ENCODE assay signal across 27 cellular contexts in the genomic region with DNA sequence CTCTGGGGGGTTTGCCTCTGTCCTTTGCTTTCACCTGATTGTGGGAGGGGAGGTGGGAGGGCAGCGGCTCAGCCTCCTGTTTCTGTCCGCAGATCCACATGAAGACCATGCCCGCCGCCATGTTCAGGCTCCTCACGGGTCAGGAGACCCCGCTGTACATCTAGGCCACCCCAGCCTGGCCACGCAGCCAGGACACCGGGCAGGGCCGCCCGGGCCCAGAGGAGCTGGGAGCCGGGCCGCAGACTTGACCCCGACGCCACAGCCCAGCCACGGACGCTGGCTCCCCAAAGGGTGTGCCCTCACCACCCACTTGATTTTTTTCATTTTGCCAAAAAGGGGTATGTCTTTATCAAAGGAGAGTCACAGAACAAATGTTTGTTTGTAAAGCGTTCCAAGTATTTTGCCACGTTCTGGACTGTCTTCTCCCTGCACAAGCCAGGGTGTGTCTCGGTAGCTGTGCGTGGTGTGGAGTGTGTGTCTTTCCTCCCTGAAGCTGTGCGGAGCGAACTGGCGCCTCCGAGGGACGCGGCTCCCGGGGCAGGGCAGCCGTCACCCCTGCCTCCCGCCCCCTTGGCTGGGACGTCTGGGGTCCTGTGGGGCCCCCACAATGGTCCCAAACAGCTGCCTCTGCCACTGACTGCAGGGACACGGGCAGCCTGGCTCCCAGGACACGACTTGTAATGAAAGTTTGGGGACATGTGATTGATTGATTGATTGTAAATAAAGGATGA.
"Had no signal": no experiment of that assay in that cellular context is flagged by ENCODE, and none has a peak within 500 bp of the region (broad histone marks: within the 10 kb centered on the region; RNA-seq: fewer than 3 reads in every experiment).

No MANE protein-coding gene starts in this region.

- H2AFZ ChIP-seq: parathyroid adenoma had no signal

- ATAC-seq: naive thymus-derived CD8-positive, alpha-beta T cell; natural killer cell treated with Interleukin-12 subunit alpha and Interleukin-12 subunit beta and Interleukin-15 and Interleukin-18, amount 100 ng/mL, for 72 hours; psoas muscle; right cardiac atrium; right lobe of liver; stimulated activated effector memory CD8-positive, alpha-beta T cell treated with anti-CD3 and anti-CD28 coated beads, Interleukin-12 subunit alpha, Interleukin-12 subunit beta, amount 100 ng/mL, for 72 hours; stimulated activated naive B cell treated with anti-CD40 and anti-IgM and Interleukin-4, amounts not matched to agents 10 μg/mL and 1 μg/mL and 100 μg/mL, for 72 hours; stimulated activated naive CD8-positive, alpha-beta T cell treated with anti-CD3 and anti-CD28 coated beads, Interleukin-15, amount 100 ng/mL, for 72 hours; upper lobe of right lung had no signal

- H3K9ac ChIP-seq: parathyroid adenoma had no signal

- H3K27me3 ChIP-seq: ovary, right lobe of liver, testis, uterus had no signal

- H3K4me1 ChIP-seq: parathyroid adenoma, psoas muscle, right lobe of liver, uterus had no signal

- H3K79me2 ChIP-seq: parathyroid adenoma had no signal

- H3K36me3 ChIP-seq: ovary, right lobe of liver, sigmoid colon, suprapubic skin, tibial artery, transverse colon, upper lobe of right lung, uterus had no signal

- H3K4me3 ChIP-seq: ovary, psoas muscle, right lobe of liver, sigmoid colon, suprapubic skin, testis, tibial artery, transverse colon, upper lobe of right lung, uterus had no signal

- H3K9me3 ChIP-seq: ovary, psoas muscle, right lobe of liver, sigmoid colon, suprapubic skin, testis, tibial artery, transverse colon, upper lobe of right lung, uterus had no signal

- H3K27ac ChIP-seq: ovary, parathyroid adenoma, psoas muscle, right lobe of liver, sigmoid colon, suprapubic skin, testis, tibial artery, transverse colon, upper lobe of right lung, uterus had no signal

- FAIRE-seq: small intestine had no signal

- DNase-seq: naive thymus-derived CD8-positive, alpha-beta T cell; nephron progenitor cell; occipital lobe; ovary; posterior cingulate gyrus; psoas muscle; right cardiac atrium; right lobe of liver; sigmoid colon; small intestine; stimulated activated CD4-positive, alpha-beta T cell treated with anti-CD3 and anti-CD28 coated beads, Interleukin-15, amount 100 ng/mL, for 24 hours; stimulated activated CD4-positive, alpha-beta T cell treated with anti-CD3 and anti-CD28 coated beads, Interleukin-2, amount 100 ng/mL, for 24 hours; stimulated activated CD4-positive, alpha-beta T cell treated with anti-CD3 and anti-CD28 coated beads, Interleukin-2, amount 100 ng/mL, for 48 hours; stimulated activated CD4-positive, alpha-beta T cell treated with anti-CD3 and anti-CD28 coated beads, Interleukin-4, amount 100 ng/mL, for 24 hours; stimulated activated naive B cell treated with anti-CD40 and anti-IgM and Interleukin-4, amounts not matched to agents 10 μg/mL and 1 μg/mL and 100 μg/mL, for 72 hours; stimulated activated naive CD4-positive, alpha-beta T cell treated with Interleukin-2 at 50 U/mL for 16 hours; stimulated activated naive CD8-positive, alpha-beta T cell treated with anti-CD3 and anti-CD28 coated beads, Interleukin-15, amount 100 ng/mL, for 72 hours; substantia nigra; testis; tibial artery; transverse colon; upper lobe of right lung; uterus had no signal
